13 cellular contexts compared by ENCODE assay signal in the genomic region with DNA sequence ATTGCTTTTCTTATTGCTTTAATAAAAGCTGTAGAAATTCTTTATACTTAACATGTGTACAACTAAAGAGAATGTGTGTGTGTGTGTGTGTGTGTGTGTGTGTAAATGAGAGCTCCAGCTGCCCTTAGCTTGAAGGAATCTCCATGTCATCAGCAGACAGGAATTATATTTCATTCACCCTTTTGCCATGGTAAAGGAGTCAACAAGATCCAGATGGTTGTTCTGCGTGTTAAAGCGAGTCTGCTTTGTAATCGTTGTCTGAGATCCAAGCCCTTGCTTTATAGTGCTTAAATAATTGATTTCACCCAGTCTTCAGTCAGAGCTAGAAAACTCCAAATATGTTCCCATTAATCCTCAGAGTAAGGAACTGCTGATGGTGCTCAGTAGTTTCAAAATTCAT.
DNase-seq lines count a peak whose midpoint lies in the region; ATAC-seq, FAIRE-seq and TF ChIP-seq lines count a peak whose summit lies in the region.
"Had no signal": no experiment of that assay in that cellular context is flagged by ENCODE, and none has a peak within 500 bp of the region (broad histone marks: within the 10 kb centered on the region; RNA-seq: fewer than 3 reads in every experiment).

No MANE protein-coding gene starts in this region.

- H3K9me3 ChIP-seq in pancreas, result no peaks in the 10 kb centered on the region

- H3K27me3 Mint-ChIP-seq in nephron (ENCODE audit: low read depth), result no peaks in the 10 kb centered on the region
- H3K27me3 Mint-ChIP-seq: activated T-helper 17 cell treated with anti-CD3 and anti-CD28 coated beads, Interleukin-2, amount 50 U/mL, for 72 hours; stimulated activated naive CD8-positive, alpha-beta T cell treated with anti-CD3 and anti-CD28 coated beads, Interleukin-15, Interleukin-2, amounts not matched to agents 100 ng/mL and 50 ng/mL, for 24 hours had no signal

- no peaks in the 10 kb centered on the region for H3K9me3 Mint-ChIP-seq in nephron
- H3K9me3 Mint-ChIP-seq: activated T-helper 17 cell treated with anti-CD3 and anti-CD28 coated beads, Interleukin-2, amount 50 U/mL, for 72 hours; stimulated activated naive CD8-positive, alpha-beta T cell treated with anti-CD3 and anti-CD28 coated beads, Interleukin-15, Interleukin-2, amounts not matched to agents 100 ng/mL and 50 ng/mL, for 24 hours; WTC11 had no signal

- H3K27ac Mint-ChIP-seq in nephron, result peak overlapping the region; percentile 19 to 80 (median 36)
- H3K27ac Mint-ChIP-seq: activated T-helper 17 cell treated with anti-CD3 and anti-CD28 coated beads, Interleukin-2, amount 50 U/mL, for 72 hours; natural killer cell; stimulated activated naive CD8-positive, alpha-beta T cell treated with anti-CD3 and anti-CD28 coated beads, Interleukin-15, Interleukin-2, amounts not matched to agents 100 ng/mL and 50 ng/mL, for 24 hours; WTC11 had no signal

- H3K36me3 Mint-ChIP-seq in nephron (ENCODE audit: low read depth), result no peaks in the 10 kb centered on the region
- H3K36me3 Mint-ChIP-seq: natural killer cell, WTC11 had no signal

- WGBS in pancreas, 2 donors, result 36 to 51% methylated on average over 3 of the region's 3 CpGs

- ATAC-seq in pancreas, result no peak
- no peak for ATAC-seq in GM21825 (IDR thresholded peaks at IDR 0.05; ENCODE audit: unreplicated experiment)
- ATAC-seq: activated T-helper 17 cell treated with anti-CD3 and anti-CD28 coated beads, Interleukin-2, amount 50 U/mL, for 72 hours; natural killer cell; WTC11 had no signal

- no peaks in the 10 kb centered on the region for H3K4me1 ChIP-seq in pancreas

- H3K4me3 ChIP-seq in choroid plexus epithelial cell (ENCODE audit: low read depth, low read length), result no peak overlapping the region
- H3K4me3 ChIP-seq in pancreas, result no peak overlapping the region

- H3K4me1 Mint-ChIP-seq in nephron, result peaks cover 35% of the 10 kb centered on the region
- H3K4me1 Mint-ChIP-seq: activated T-helper 17 cell treated with anti-CD3 and anti-CD28 coated beads, Interleukin-2, amount 50 U/mL, for 72 hours; natural killer cell; WTC11 had no signal

- intact Hi-C loops in pancreas (cut with DNase I), result no loop called here

- H3K4me3 Mint-ChIP-seq in nephron, result peak overlapping the region in 1 of 3 experiments; percentile 13
- H3K4me3 Mint-ChIP-seq: activated T-helper 17 cell treated with anti-CD3 and anti-CD28 coated beads, Interleukin-2, amount 50 U/mL, for 72 hours; natural killer cell; stimulated activated naive CD8-positive, alpha-beta T cell treated with anti-CD3 and anti-CD28 coated beads, Interleukin-15, Interleukin-2, amounts not matched to agents 100 ng/mL and 50 ng/mL, for 24 hours; WTC11 had no signal

- peak; percentile 90 for DNase-seq in DMS 273 (lab: John Stamatoyannopoulos, UW; ENCODE audit: unreplicated experiment)
- DNase-seq in NCI-H2171 (lab: John Stamatoyannopoulos, UW), result peak; percentile 74
- DNase-seq in choroid plexus epithelial cell (ENCODE audit: low read depth), result peak; percentile 97
- no peak for DNase-seq in pancreas
- DNase-seq in ecto neural progenitor cell (ENCODE audit: low spot score), result no peak
- DNase-seq in GM19240 (ENCODE audit: insufficient read length, low spot score), result no peak
- DNase-seq: natural killer cell; stimulated activated CD4-positive, alpha-beta T cell treated with anti-CD3 and anti-CD28 coated beads, Interleukin-1b, Interleukin-23, amount 100 ng/mL, for 48 hours had no signal

- peaks cover 0 to 3% (median 0%) of the 10 kb centered on the region in 4 donors for H3K27me3 ChIP-seq in pancreas

- no peak overlapping the region for H3K27ac ChIP-seq in pancreas

- no peak for FAIRE-seq in pancreas (lab: Jason Lieb, UNC)

- no peak for TF ChIP-seq CTCF in choroid plexus epithelial cell (conservative IDR thresholded peaks at IDR 0.05; ENCODE audit: low read depth, low read length)
- TF ChIP-seq CTCF in nephron (IDR thresholded peaks at IDR 0.05; ENCODE audit: unreplicated experiment in 3 of 3), result no peak
- TF ChIP-seq CTCF in pancreas (IDR thresholded peaks at IDR 0.05), result no peak

- no peaks in the 10 kb centered on the region for H3K36me3 ChIP-seq in pancreas

Comparison
In these comparisons a context has a peak if more than half of its experiments do, and no peak if none do; other contexts are left out.
1. DNase-seq: peak in DMS 273 (single experiment), NCI-H2171 (single experiment) and choroid plexus epithelial cell (single experiment); none in pancreas (0 of 6), ecto neural progenitor cell (single experiment) and GM19240 (single experiment).